ENCODE assay signal across 14 cellular contexts in genomic region chr3:39330824-39331223, GRCh38. TPM values are rescaled to one million over a fixed set of nuclear protein-coding genes. Genes with fewer than 3 reads are reported as not detected.
DNase-seq lines count a peak whose midpoint lies in the region; ATAC-seq and TF ChIP-seq lines count a peak whose summit lies in the region.
"Had no signal": no experiment of that assay in that cellular context is flagged by ENCODE, and none has a peak within 500 bp of the region (broad histone marks: within the 10 kb centered on the region; RNA-seq: fewer than 3 reads in every experiment).

No MANE protein-coding gene starts in this region.

- TF ChIP-seq CTCF in osteocyte (IDR thresholded peaks at IDR 0.05) = no peak

- peak overlapping the region; percentile 70 for H3K27ac Mint-ChIP-seq in activated naive CD8-positive, alpha-beta T cell
- no peak overlapping the region for H3K27ac Mint-ChIP-seq in activated naive CD8-positive, alpha-beta T cell treated with anti-CD3 and anti-CD28 coated beads for 36 hours
- no peak overlapping the region for H3K27ac Mint-ChIP-seq in activated naive CD8-positive, alpha-beta T cell treated with anti-CD3 and anti-CD28 coated beads, Interleukin-2, amount 50 U/mL, for 24 hours
- no peak overlapping the region for H3K27ac Mint-ChIP-seq in osteocyte (ENCODE audit: unreplicated experiment)
- H3K27ac Mint-ChIP-seq: CD8-positive, alpha-beta T cell had no signal

- ATAC-seq in activated naive CD8-positive, alpha-beta T cell treated with anti-CD3 and anti-CD28 coated beads, Interleukin-2, amount 50 U/mL, for 24 hours = no peak
- no peak for ATAC-seq in HG02588 (IDR thresholded peaks at IDR 0.05; ENCODE audit: unreplicated experiment)
- ATAC-seq: CD8-positive, alpha-beta T cell had no signal

- no peak for DNase-seq in activated naive CD8-positive, alpha-beta T cell treated with anti-CD3 and anti-CD28 coated beads for 36 hours
- no peak for DNase-seq in activated naive CD8-positive, alpha-beta T cell treated with anti-CD3 and anti-CD28 coated beads, Interleukin-2, amount 50 U/mL, for 24 hours
- DNase-seq in osteocyte (ENCODE audit: extremely low spot score, unreplicated experiment) (no peak), germinal center (ENCODE audit: low spot score) (no peak)
- DNase-seq: ACHN; CD8-positive, alpha-beta T cell; GF-D8; NCI-H1436; NCI-H2029 treated with DMSO at 0.1 percent for 48 hours; NCI-H510A; SIG-M5 had no signal

- no peaks in the 10 kb centered on the region for H3K27me3 Mint-ChIP-seq in activated naive CD8-positive, alpha-beta T cell
- no peaks in the 10 kb centered on the region for H3K27me3 Mint-ChIP-seq in activated naive CD8-positive, alpha-beta T cell treated with anti-CD3 and anti-CD28 coated beads for 36 hours
- no peaks in the 10 kb centered on the region for H3K27me3 Mint-ChIP-seq in activated naive CD8-positive, alpha-beta T cell treated with anti-CD3 and anti-CD28 coated beads, Interleukin-2, amount 50 U/mL, for 24 hours
- peaks cover 6% of the 10 kb centered on the region for H3K27me3 Mint-ChIP-seq in osteocyte (ENCODE audit: unreplicated experiment)

- peaks cover 17% of the 10 kb centered on the region for H3K36me3 ChIP-seq in KOPT-K1 (ENCODE audit: insufficient read depth, low read length)

- peaks cover 20% of the 10 kb centered on the region for H3K4me1 Mint-ChIP-seq in activated naive CD8-positive, alpha-beta T cell (ENCODE audit: low read depth)
- peaks cover 10% of the 10 kb centered on the region for H3K4me1 Mint-ChIP-seq in activated naive CD8-positive, alpha-beta T cell treated with anti-CD3 and anti-CD28 coated beads for 36 hours
- H3K4me1 Mint-ChIP-seq in activated naive CD8-positive, alpha-beta T cell treated with anti-CD3 and anti-CD28 coated beads, Interleukin-2, amount 50 U/mL, for 24 hours = peaks cover 22% of the 10 kb centered on the region
- H3K4me1 Mint-ChIP-seq in osteocyte (ENCODE audit: unreplicated experiment) = no peaks in the 10 kb centered on the region

- H3K9me3 Mint-ChIP-seq in activated naive CD8-positive, alpha-beta T cell (ENCODE audit: low read depth) = no peaks in the 10 kb centered on the region
- no peaks in the 10 kb centered on the region for H3K9me3 Mint-ChIP-seq in activated naive CD8-positive, alpha-beta T cell treated with anti-CD3 and anti-CD28 coated beads for 36 hours
- no peaks in the 10 kb centered on the region for H3K9me3 Mint-ChIP-seq in activated naive CD8-positive, alpha-beta T cell treated with anti-CD3 and anti-CD28 coated beads, Interleukin-2, amount 50 U/mL, for 24 hours
- no peaks in the 10 kb centered on the region for H3K9me3 Mint-ChIP-seq in osteocyte (ENCODE audit: unreplicated experiment)
- H3K9me3 Mint-ChIP-seq: CD8-positive, alpha-beta T cell had no signal

- no peaks in the 10 kb centered on the region for H3K9me3 ChIP-seq in KOPT-K1 (ENCODE audit: insufficient read depth, low read length, poor library complexity, severe bottlenecking)

- peaks cover 17% of the 10 kb centered on the region for H3K36me3 Mint-ChIP-seq in activated naive CD8-positive, alpha-beta T cell
- peaks cover 5% of the 10 kb centered on the region for H3K36me3 Mint-ChIP-seq in activated naive CD8-positive, alpha-beta T cell treated with anti-CD3 and anti-CD28 coated beads for 36 hours
- no peaks in the 10 kb centered on the region for H3K36me3 Mint-ChIP-seq in activated naive CD8-positive, alpha-beta T cell treated with anti-CD3 and anti-CD28 coated beads, Interleukin-2, amount 50 U/mL, for 24 hours (ENCODE audit: low read depth)
- no peaks in the 10 kb centered on the region for H3K36me3 Mint-ChIP-seq in osteocyte (ENCODE audit: unreplicated experiment)
- H3K36me3 Mint-ChIP-seq: CD8-positive, alpha-beta T cell had no signal

- no peak overlapping the region for H3K4me3 Mint-ChIP-seq in activated naive CD8-positive, alpha-beta T cell
- no peak overlapping the region for H3K4me3 Mint-ChIP-seq in activated naive CD8-positive, alpha-beta T cell treated with anti-CD3 and anti-CD28 coated beads for 36 hours
- H3K4me3 Mint-ChIP-seq in activated naive CD8-positive, alpha-beta T cell treated with anti-CD3 and anti-CD28 coated beads, Interleukin-2, amount 50 U/mL, for 24 hours = peak overlapping the region; percentile 22
- H3K4me3 Mint-ChIP-seq in osteocyte (ENCODE audit: unreplicated experiment) = no peak overlapping the region
- H3K4me3 Mint-ChIP-seq: CD8-positive, alpha-beta T cell had no signal

- peak overlapping the region; percentile 60 for H3K27ac ChIP-seq in KOPT-K1 (ENCODE audit: low read depth, low read length, poor library complexity, severe bottlenecking)

RNA-seq across cellular contexts. Expression of gene CCR8, which starts 1.3 kb away (rescaled TPM):
- total RNA-seq in activated naive CD8-positive, alpha-beta T cell treated with anti-CD3 and anti-CD28 coated beads for 36 hours = not detected
- not detected in 2 replicates for total RNA-seq in osteocyte

RNA-seq across cellular contexts. Expression of gene CX3CR1, which starts 51.0 kb away (rescaled TPM):
- under 1 TPM; 0.08 to 0.25 TPM for total RNA-seq in activated naive CD8-positive, alpha-beta T cell treated with anti-CD3 and anti-CD28 coated beads for 36 hours
- total RNA-seq in osteocyte = not detected in 2 replicates

RNA-seq across cellular contexts. Expression of gene SLC25A38, which starts 52.3 kb away (rescaled TPM):
- total RNA-seq in activated naive CD8-positive, alpha-beta T cell treated with anti-CD3 and anti-CD28 coated beads for 36 hours = 10 to 100 TPM; 43.2 to 44.1 TPM
- total RNA-seq in osteocyte = 27.9 and 30.4 TPM in 2 replicates
